ENCODE assay signal across 2 cellular contexts in genomic region chr16:68644303-68644702, GRCh38.
TF ChIP-seq lines count a peak whose summit lies in the region.

No MANE protein-coding gene starts in this region.

TF ChIP-seq in neural cell, 6 proteins besides CTCF, POLR2A, EP300 and RAD21 (continued from another document):
- TF ChIP-seq REST (IDR thresholded peaks at IDR 0.05; ENCODE audit: borderline replicate concordance) (no peak), TAF1 (IDR thresholded peaks at IDR 0.05; ENCODE audit: low read depth) (no peak)

TF ChIP-seq in SK-N-SH, 30 proteins besides CTCF, POLR2A, EP300 and RAD21 (continued from another document):
- no peak for TF ChIP-seq IRF3 (IDR thresholded peaks at IDR 0.05; ENCODE audit: low read depth, low read length)
- TF ChIP-seq NRF1 (IDR thresholded peaks at IDR 0.05; ENCODE audit: low read depth, low read length) = no peak
- no peak for TF ChIP-seq ELF1 (IDR thresholded peaks at IDR 0.05)
- TF ChIP-seq TEAD4 (IDR thresholded peaks at IDR 0.05; ENCODE audit: borderline replicate concordance, insufficient read depth) = no peak
- no peak for TF ChIP-seq FOXJ3 (CRISPR knock-in tag; IDR thresholded peaks at IDR 0.05)
- TF ChIP-seq GATA2 (CRISPR knock-in tag; IDR thresholded peaks at IDR 0.05) = no peak
- TF ChIP-seq MAX (IDR thresholded peaks at IDR 0.05; ENCODE audit: low read depth) = no peak
- TF ChIP-seq RCOR1 (IDR thresholded peaks at IDR 0.05; ENCODE audit: low read length) = no peak
- TF ChIP-seq PBX3 (IDR thresholded peaks at IDR 0.05) = no peak
- TF ChIP-seq YY1 (IDR thresholded peaks at IDR 0.05; ENCODE audit: low read depth) = no peak
- TF ChIP-seq TAF1 (IDR thresholded peaks at IDR 0.05; ENCODE audit: borderline replicate concordance, low read depth, low read length) = no peak
- TF ChIP-seq CHD2 (IDR thresholded peaks at IDR 0.05; ENCODE audit: low read length, partially characterized antibody) = no peak
- no peak for TF ChIP-seq SMC3 (IDR thresholded peaks at IDR 0.05; ENCODE audit: low read depth, low read length)
- TF ChIP-seq SIN3A (IDR thresholded peaks at IDR 0.05; ENCODE audit: borderline replicate concordance, low read depth, low read length) = no peak
TF ChIP-seq in SK-N-SH: peak in this region for 0.
